ENCODE assay signal across 1 cellular context in the genomic region with DNA sequence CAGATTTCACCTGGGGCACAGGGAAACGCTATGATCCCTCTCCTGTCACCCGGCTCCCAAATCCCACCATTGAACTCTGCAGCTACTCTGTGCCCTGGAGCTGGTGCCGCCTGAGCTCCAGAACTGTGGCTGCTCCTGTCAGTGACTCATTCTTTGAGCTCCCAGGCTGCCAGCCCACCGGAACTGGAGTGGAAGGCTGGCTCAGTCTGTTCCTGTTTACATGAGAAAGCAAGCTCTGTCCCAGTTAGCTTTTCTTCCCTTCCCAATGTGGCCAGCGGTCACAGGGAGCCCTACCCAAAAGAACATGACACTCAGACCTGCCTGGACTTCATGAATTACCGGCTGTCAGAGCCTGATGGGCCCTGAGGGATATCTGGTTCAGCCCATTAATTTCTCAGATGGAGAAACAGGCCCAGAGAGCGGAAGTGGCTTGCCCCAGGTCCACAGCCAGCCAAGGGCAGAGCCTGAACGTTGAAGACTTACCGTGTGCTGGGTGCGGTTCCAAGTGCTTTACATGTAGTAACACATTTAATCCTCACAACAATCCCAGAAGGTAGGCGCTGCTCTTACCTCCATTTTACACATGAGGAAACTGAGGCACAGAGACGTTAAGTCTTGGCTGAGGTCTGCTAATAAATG.
TF ChIP-seq lines count a peak whose summit lies in the region.

No MANE protein-coding gene starts in this region.

TF ChIP-seq in GM12891, 5 proteins besides CTCF, POLR2A, EP300 and RAD21:
- no peak for TF ChIP-seq POU2F2 (IDR thresholded peaks at IDR 0.05; ENCODE audit: low read depth, low read length)
- no peak for TF ChIP-seq POLR2AphosphoS5 (IDR thresholded peaks at IDR 0.05; ENCODE audit: low read depth, low read length)
- no peak for TF ChIP-seq SPI1 (IDR thresholded peaks at IDR 0.05; ENCODE audit: low read depth, low read length)
- TF ChIP-seq PAX5 (IDR thresholded peaks at IDR 0.05; ENCODE audit: insufficient read depth, low read length, severe bottlenecking): no peak
- no peak for TF ChIP-seq TAF1 (IDR thresholded peaks at IDR 0.05; ENCODE audit: low read depth, low read length)
